Comparison of ENCODE assay signal across 1 cellular context in the genomic region with DNA sequence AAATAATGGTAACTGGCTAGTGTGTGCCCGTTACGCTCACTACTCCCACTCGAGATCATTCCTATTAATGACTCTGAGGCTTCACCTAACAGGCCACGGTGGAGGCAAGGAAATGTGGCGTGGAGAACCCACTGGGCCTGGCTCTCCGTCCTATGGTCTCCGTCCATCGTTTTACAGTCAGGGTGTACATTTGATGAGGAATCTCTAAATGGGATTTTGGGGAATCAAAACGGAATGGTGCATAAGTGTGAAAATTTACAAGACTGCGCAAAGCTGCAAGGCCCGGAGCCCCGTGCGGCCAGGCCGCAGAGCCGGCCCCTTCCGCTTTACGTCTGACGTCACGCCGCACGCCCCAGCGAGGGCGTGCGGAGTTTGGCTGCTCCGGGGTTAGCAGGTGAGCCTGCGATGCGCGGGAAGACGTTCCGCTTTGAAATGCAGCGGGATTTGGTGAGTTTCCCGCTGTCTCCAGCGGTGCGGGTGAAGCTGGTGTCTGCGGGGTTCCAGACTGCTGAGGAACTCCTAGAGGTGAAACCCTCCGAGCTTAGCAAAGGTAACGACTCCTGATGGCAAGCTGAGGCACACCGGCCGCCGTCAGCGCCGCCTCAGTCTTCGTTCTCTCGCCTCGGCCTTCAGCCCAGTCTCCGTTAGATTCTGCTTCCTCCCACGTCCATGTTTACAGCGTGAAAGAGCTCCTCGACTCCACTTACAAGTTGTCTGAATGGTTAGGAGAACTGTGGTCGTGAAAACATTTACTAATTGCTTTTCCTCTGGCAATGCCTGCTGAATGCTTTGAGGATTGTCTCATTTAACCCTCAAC.
A peak's percentile ranks its signal among the peaks of the same experiment; 100 is the strongest.
TF ChIP-seq lines count a peak whose summit lies in the region.

A gene (plus strand): TSS at position 364 of the 817 bp plus-strand sequence. CDS start 42 bp downstream, at position 406.

TF ChIP-seq in HepG2, 621 proteins besides CTCF, POLR2A, EP300 and RAD21 (continued from another document):
- TF ChIP-seq, protein P1, sequence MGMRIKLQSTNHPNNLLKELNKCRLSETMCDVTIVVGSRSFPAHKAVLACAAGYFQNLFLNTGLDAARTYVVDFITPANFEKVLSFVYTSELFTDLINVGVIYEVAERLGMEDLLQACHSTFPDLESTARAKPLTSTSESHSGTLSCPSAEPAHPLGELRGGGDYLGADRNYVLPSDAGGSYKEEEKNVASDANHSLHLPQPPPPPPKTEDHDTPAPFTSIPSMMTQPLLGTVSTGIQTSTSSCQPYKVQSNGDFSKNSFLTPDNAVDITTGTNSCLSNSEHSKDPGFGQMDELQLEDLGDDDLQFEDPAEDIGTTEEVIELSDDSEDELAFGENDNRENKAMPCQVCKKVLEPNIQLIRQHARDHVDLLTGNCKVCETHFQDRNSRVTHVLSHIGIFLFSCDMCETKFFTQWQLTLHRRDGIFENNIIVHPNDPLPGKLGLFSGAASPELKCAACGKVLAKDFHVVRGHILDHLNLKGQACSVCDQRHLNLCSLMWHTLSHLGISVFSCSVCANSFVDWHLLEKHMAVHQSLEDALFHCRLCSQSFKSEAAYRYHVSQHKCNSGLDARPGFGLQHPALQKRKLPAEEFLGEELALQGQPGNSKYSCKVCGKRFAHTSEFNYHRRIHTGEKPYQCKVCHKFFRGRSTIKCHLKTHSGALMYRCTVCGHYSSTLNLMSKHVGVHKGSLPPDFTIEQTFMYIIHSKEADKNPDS (CRISPR knock-in tag; IDR thresholded peaks at IDR 0.05): peak; percentile 71; the same call in 1 of the 2 replicates
- TF ChIP-seq, protein P2, sequence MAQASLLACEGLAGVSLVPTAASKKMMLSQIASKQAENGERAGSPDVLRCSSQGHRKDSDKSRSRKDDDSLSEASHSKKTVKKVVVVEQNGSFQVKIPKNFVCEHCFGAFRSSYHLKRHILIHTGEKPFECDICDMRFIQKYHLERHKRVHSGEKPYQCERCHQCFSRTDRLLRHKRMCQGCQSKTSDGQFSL (CRISPR knock-in tag; IDR thresholded peaks at IDR 0.05): 0 out of 2 replicates have a peak, but pooled peaks have one; percentile 58
- TF ChIP-seq, protein P3, sequence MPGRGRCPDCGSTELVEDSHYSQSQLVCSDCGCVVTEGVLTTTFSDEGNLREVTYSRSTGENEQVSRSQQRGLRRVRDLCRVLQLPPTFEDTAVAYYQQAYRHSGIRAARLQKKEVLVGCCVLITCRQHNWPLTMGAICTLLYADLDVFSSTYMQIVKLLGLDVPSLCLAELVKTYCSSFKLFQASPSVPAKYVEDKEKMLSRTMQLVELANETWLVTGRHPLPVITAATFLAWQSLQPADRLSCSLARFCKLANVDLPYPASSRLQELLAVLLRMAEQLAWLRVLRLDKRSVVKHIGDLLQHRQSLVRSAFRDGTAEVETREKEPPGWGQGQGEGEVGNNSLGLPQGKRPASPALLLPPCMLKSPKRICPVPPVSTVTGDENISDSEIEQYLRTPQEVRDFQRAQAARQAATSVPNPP (CRISPR knock-in tag; IDR thresholded peaks at IDR 0.05): peak; percentile 68; the same call in 1 of the 2 replicates
- TF ChIP-seq SOX13 (IDR thresholded peaks at IDR 0.05) (no peak), SOX13 (CRISPR knock-in tag; conservative IDR thresholded peaks at IDR 0.05 in 1 of 2, IDR thresholded peaks at IDR 0.05 in 1 of 2) (peak in 1 of 2 experiments; percentile 33; a peak in 1 of 4 replicates), ZNF253 (CRISPR knock-in tag; IDR thresholded peaks at IDR 0.05; ENCODE audit: borderline replicate concordance) (peak; percentile 98), SP140L (CRISPR knock-in tag; IDR thresholded peaks at IDR 0.05; ENCODE audit: borderline replicate concordance) (peak; percentile 97; the same call in 1 of the 2 replicates), ZNF670 (CRISPR knock-in tag; IDR thresholded peaks at IDR 0.05; ENCODE audit: borderline replicate concordance) (no peak), ZNF510 (CRISPR knock-in tag; IDR thresholded peaks at IDR 0.05; ENCODE audit: low read depth) (peak; percentile 84; the same call in 1 of the 2 replicates)
- TF ChIP-seq, protein P4, sequence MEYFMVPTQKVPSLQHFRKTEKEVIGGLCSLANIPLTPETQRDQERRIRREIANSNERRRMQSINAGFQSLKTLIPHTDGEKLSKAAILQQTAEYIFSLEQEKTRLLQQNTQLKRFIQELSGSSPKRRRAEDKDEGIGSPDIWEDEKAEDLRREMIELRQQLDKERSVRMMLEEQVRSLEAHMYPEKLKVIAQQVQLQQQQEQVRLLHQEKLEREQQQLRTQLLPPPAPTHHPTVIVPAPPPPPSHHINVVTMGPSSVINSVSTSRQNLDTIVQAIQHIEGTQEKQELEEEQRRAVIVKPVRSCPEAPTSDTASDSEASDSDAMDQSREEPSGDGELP (IDR thresholded peaks at IDR 0.05; ENCODE audit: borderline replicate concordance, low read depth): peak; percentile 61; the same call in 1 of the 2 replicates
- TF ChIP-seq, protein P5, sequence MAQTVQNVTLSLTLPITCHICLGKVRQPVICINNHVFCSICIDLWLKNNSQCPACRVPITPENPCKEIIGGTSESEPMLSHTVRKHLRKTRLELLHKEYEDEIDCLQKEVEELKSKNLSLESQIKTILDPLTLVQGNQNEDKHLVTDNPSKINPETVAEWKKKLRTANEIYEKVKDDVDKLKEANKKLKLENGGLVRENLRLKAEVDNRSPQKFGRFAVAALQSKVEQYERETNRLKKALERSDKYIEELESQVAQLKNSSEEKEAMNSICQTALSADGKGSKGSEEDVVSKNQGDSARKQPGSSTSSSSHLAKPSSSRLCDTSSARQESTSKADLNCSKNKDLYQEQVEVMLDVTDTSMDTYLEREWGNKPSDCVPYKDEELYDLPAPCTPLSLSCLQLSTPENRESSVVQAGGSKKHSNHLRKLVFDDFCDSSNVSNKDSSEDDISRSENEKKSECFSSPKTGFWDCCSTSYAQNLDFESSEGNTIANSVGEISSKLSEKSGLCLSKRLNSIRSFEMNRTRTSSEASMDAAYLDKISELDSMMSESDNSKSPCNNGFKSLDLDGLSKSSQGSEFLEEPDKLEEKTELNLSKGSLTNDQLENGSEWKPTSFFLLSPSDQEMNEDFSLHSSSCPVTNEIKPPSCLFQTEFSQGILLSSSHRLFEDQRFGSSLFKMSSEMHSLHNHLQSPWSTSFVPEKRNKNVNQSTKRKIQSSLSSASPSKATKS (CRISPR knock-in tag; IDR thresholded peaks at IDR 0.05): no peak
- TF ChIP-seq, protein P6, sequence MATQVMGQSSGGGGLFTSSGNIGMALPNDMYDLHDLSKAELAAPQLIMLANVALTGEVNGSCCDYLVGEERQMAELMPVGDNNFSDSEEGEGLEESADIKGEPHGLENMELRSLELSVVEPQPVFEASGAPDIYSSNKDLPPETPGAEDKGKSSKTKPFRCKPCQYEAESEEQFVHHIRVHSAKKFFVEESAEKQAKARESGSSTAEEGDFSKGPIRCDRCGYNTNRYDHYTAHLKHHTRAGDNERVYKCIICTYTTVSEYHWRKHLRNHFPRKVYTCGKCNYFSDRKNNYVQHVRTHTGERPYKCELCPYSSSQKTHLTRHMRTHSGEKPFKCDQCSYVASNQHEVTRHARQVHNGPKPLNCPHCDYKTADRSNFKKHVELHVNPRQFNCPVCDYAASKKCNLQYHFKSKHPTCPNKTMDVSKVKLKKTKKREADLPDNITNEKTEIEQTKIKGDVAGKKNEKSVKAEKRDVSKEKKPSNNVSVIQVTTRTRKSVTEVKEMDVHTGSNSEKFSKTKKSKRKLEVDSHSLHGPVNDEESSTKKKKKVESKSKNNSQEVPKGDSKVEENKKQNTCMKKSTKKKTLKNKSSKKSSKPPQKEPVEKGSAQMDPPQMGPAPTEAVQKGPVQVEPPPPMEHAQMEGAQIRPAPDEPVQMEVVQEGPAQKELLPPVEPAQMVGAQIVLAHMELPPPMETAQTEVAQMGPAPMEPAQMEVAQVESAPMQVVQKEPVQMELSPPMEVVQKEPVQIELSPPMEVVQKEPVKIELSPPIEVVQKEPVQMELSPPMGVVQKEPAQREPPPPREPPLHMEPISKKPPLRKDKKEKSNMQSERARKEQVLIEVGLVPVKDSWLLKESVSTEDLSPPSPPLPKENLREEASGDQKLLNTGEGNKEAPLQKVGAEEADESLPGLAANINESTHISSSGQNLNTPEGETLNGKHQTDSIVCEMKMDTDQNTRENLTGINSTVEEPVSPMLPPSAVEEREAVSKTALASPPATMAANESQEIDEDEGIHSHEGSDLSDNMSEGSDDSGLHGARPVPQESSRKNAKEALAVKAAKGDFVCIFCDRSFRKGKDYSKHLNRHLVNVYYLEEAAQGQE (IDR thresholded peaks at IDR 0.05; ENCODE audit: borderline replicate concordance in 1 of 2, low read depth in 1 of 2, low read length in 2 of 2): peak in 1 of 2 experiments; percentile 49; a peak in 1 of 4 replicates
